In genomic region chr19:16828990-16829821, GRCh38 we compare ENCODE assay signal across 8 cellular contexts. TPM values are rescaled to one million over a fixed set of nuclear protein-coding genes. Genes with fewer than 3 reads are reported as not detected.
A peak's percentile ranks its signal among the peaks of the same experiment; 100 is the strongest.
DNase-seq lines count a peak whose midpoint lies in the region; ATAC-seq and TF ChIP-seq lines count a peak whose summit lies in the region.

A gene with protein sequence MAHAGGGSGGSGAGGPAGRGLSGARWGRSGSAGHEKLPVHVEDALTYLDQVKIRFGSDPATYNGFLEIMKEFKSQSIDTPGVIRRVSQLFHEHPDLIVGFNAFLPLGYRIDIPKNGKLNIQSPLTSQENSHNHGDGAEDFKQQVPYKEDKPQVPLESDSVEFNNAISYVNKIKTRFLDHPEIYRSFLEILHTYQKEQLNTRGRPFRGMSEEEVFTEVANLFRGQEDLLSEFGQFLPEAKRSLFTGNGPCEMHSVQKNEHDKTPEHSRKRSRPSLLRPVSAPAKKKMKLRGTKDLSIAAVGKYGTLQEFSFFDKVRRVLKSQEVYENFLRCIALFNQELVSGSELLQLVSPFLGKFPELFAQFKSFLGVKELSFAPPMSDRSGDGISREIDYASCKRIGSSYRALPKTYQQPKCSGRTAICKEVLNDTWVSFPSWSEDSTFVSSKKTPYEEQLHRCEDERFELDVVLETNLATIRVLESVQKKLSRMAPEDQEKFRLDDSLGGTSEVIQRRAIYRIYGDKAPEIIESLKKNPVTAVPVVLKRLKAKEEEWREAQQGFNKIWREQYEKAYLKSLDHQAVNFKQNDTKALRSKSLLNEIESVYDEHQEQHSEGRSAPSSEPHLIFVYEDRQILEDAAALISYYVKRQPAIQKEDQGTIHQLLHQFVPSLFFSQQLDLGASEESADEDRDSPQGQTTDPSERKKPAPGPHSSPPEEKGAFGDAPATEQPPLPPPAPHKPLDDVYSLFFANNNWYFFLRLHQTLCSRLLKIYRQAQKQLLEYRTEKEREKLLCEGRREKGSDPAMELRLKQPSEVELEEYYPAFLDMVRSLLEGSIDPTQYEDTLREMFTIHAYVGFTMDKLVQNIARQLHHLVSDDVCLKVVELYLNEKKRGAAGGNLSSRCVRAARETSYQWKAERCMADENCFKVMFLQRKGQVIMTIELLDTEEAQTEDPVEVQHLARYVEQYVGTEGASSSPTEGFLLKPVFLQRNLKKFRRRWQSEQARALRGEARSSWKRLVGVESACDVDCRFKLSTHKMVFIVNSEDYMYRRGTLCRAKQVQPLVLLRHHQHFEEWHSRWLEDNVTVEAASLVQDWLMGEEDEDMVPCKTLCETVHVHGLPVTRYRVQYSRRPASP (plus strand): TSS chr19:16829398. CDS start chr19:16829421, 23 bp downstream.

- ATAC-seq in HG03280 (IDR thresholded peaks at IDR 0.05; ENCODE audit: unreplicated experiment), result peak; percentile 83
- peak; percentile 98 for ATAC-seq in left colon
- no peak for ATAC-seq in GM19452 (IDR thresholded peaks at IDR 0.05; ENCODE audit: unreplicated experiment)

- TF ChIP-seq CTCF in coronary artery (IDR thresholded peaks at IDR 0.05), result no peak

- peak within 1 kb of the TSS; percentile 98 for H3K4me3 ChIP-seq in coronary artery

- intact Hi-C loops in left colon (cut with DNase I, micrococcal nuclease), result loop anchor here in 1 of 2 donors (10.0 kb wide), 1 partner anchor 54 kb away; no protein-coding TSS in a partner anchor

- H3K27ac ChIP-seq in coronary artery, result peak within 1 kb of the TSS; percentile 71 to 85

- DNase-seq in GM03348 (ENCODE audit: low spot score), result peak; percentile 98
- peak; percentile 92 for DNase-seq in NCI-H69 (lab: John Stamatoyannopoulos, UW)
- DNase-seq in activated CD4-positive, alpha-beta T cell treated with anti-CD3 and anti-CD28 coated beads, Interleukin-2, amount 50 U/mL, for 24 hours (ENCODE audit: low read depth in 1 of 2, low spot score in 1 of 2), result peak; percentile 82 to 86
- DNase-seq in coronary artery (ENCODE audit: low spot score), result peak; percentile 80
- DNase-seq in left colon, result peak; percentile 75 to 87
- peak; percentile 72 to 84 (median 80) for DNase-seq in stimulated activated CD4-positive, alpha-beta T cell treated with anti-CD3 and anti-CD28 coated beads, Interleukin-1b, Interleukin-23, amount 100 ng/mL, for 24 hours (ENCODE audit: low read depth in 4 of 4, low spot score in 1 of 4)

RNA-seq across cellular contexts. Expression of the gene that starts here (rescaled TPM):
- 10 to 100 TPM; 34.1 to 35.7 TPM for total RNA-seq in left colon
